Comparison of ENCODE assay signal across 10 cellular contexts in genomic region chr2:45134726-45135125, GRCh38.
DNase-seq lines count a peak whose midpoint lies in the region; ATAC-seq and TF ChIP-seq lines count a peak whose summit lies in the region.
"Had no signal": no experiment of that assay in that cellular context is flagged by ENCODE, and none has a peak within 500 bp of the region (broad histone marks: within the 10 kb centered on the region; RNA-seq: fewer than 3 reads in every experiment).

No MANE protein-coding gene starts in this region.

- no peaks in the 10 kb centered on the region for H3K27me3 ChIP-seq in ovary

- TF ChIP-seq POLR2A in ovary (IDR thresholded peaks at IDR 0.05) = no peak

- POLR2A ChIA-PET in OCI-LY7 (lab: Charles Lee) = interaction anchor here (0.7 to 1.3 kb wide), 2 partner anchors 197 to 304 kb away, joined by 3 to 4 read pairs; no protein-coding TSS in a partner anchor

- H3K9me3 ChIP-seq in OCI-LY7 (ENCODE audit: low read length) (no peaks in the 10 kb centered on the region), ovary (no peaks in the 10 kb centered on the region)

- H3K4me3 ChIP-seq in AG10803 (ENCODE audit: low read length) (no peak overlapping the region), OCI-LY7 (ENCODE audit: low read depth, low read length, poor library complexity, severe bottlenecking) (peak overlapping the region; percentile 46), foreskin fibroblast (ENCODE audit: low read depth in 1 of 2, low read length in 2 of 2) (no peak overlapping the region), ovary (no peak overlapping the region)
- H3K4me3 ChIP-seq: coronary artery had no signal

- H3K4me1 ChIP-seq in OCI-LY7 (ENCODE audit: insufficient read depth, low read length, poor library complexity, severe bottlenecking) (peaks cover 63% of the 10 kb centered on the region), ovary (ENCODE audit: insufficient read depth) (no peaks in the 10 kb centered on the region)

- H3K79me2 ChIP-seq in OCI-LY7 (ENCODE audit: insufficient read depth, low read depth, low read length) = no peaks in the 10 kb centered on the region

- peak; percentile 38 for DNase-seq in AG10803 (ENCODE audit: low read depth)
- peak; percentile 60 for DNase-seq in H4 (ENCODE audit: low spot score)
- DNase-seq in OCI-LY7 (ENCODE audit: low spot score) = peak; percentile 87
- DNase-seq in foreskin fibroblast = peak; percentile 28 to 53
- no peak for DNase-seq in ovary
- DNase-seq in cerebellum (ENCODE audit: low spot score) = no peak
- no peak for DNase-seq in stimulated activated naive CD4-positive, alpha-beta T cell (lab: John Stamatoyannopoulos, UW)
- DNase-seq: immature natural killer cell had no signal

- WGBS in ovary, 3 donors = 24 to 35% (median 26%) methylated on average over 3 of the region's 3 CpGs

- H4K20me1 ChIP-seq in OCI-LY7 (ENCODE audit: insufficient read depth, low read length) = no peaks in the 10 kb centered on the region

- H3K9me2 ChIP-seq in OCI-LY7 (ENCODE audit: insufficient read depth, low read length) = no peaks in the 10 kb centered on the region

- TF ChIP-seq CTCF in AG10803 (conservative IDR thresholded peaks at IDR 0.05; ENCODE audit: low read length) (no peak), OCI-LY7 (conservative IDR thresholded peaks at IDR 0.05; ENCODE audit: low read length) (no peak), foreskin fibroblast (IDR thresholded peaks at IDR 0.05; ENCODE audit: low read depth, low read length) (no peak), ovary (IDR thresholded peaks at IDR 0.05) (no peak)

- CTCF ChIA-PET in OCI-LY7 (lab: Charles Lee; ENCODE audit: unreplicated experiment) = no interaction called here

- TF ChIP-seq EP300 in ovary (IDR thresholded peaks at IDR 0.05) = no peak

- H3K36me3 ChIP-seq in OCI-LY7 (ENCODE audit: insufficient read depth, low read length) (no peaks in the 10 kb centered on the region), ovary (no peaks in the 10 kb centered on the region)

- no TSS peak for BruUV-seq in OCI-LY7 (replicated peaks; lab: Mats Ljungman, UMichigan)

- ATAC-seq in esophagus mucosa = no peak

- intact Hi-C loops in OCI-LY7 (cut with micrococcal nuclease; ENCODE audit: unreplicated experiment) = no loop called here
- intact Hi-C loops in ovary (cut with DNase I) = no loop called here

- peak overlapping the region; percentile 84 for H2AFZ ChIP-seq in OCI-LY7 (ENCODE audit: low read length)

- H3K27ac ChIP-seq in OCI-LY7 (ENCODE audit: low read depth, low read length, poor library complexity, severe bottlenecking) (peak overlapping the region; percentile 81), ovary (no peak overlapping the region)
- H3K27ac ChIP-seq: coronary artery had no signal

- H3K4me2 ChIP-seq in OCI-LY7 (ENCODE audit: low read length) = peak overlapping the region; percentile 66

Comparison
In these comparisons a context has a peak if more than half of its experiments do, and no peak if none do; other contexts are left out.
1. DNase-seq: peak in AG10803 (single experiment), H4 (single experiment), OCI-LY7 (single experiment) and foreskin fibroblast (2 of 2); none in ovary (0 of 5), cerebellum (single experiment) and stimulated activated naive CD4-positive, alpha-beta T cell (0 of 6).